Comparison of ENCODE assay signal across 11 cellular contexts in genomic region chr6:4319992-4320683, GRCh38.
DNase-seq lines count a peak whose midpoint lies in the region; ATAC-seq and TF ChIP-seq lines count a peak whose summit lies in the region.
"Had no signal": no experiment of that assay in that cellular context is flagged by ENCODE, and none has a peak within 500 bp of the region (broad histone marks: within the 10 kb centered on the region; RNA-seq: fewer than 3 reads in every experiment).

No MANE protein-coding gene starts in this region.

- no peaks in the 10 kb centered on the region for H3K9me3 Mint-ChIP-seq in activated CD8-positive, alpha-beta memory T cell treated with anti-CD3 and anti-CD28 coated beads, Interleukin-2, amount 10 ng/mL, durations not matched to agents 7 days and 5 days (ENCODE audit: low read depth)
- no peaks in the 10 kb centered on the region for H3K9me3 Mint-ChIP-seq in stimulated activated naive CD8-positive, alpha-beta T cell treated with anti-CD3 and anti-CD28 coated beads, Interleukin-15, amount 100 ng/mL, for 72 hours
- H3K9me3 Mint-ChIP-seq: activated T-helper 2 cell treated with anti-CD3 and anti-CD28 coated beads, Interferon-gamma antibody, Interleukin-2, Interleukin-4, amounts not matched to agents 10 μg/mL and 5 μg/mL and 100 μg/mL, durations not matched to agents 14 hours and 24 hours and 36 hours had no signal

- H3K27me3 ChIP-seq in SJSA1 (replicated peaks) (no peaks in the 10 kb centered on the region), gastroesophageal sphincter (no peaks in the 10 kb centered on the region)
- H3K27me3 ChIP-seq: tibial nerve had no signal

- no peaks in the 10 kb centered on the region for H3K36me3 Mint-ChIP-seq in activated CD8-positive, alpha-beta memory T cell treated with anti-CD3 and anti-CD28 coated beads, Interleukin-2, amount 10 ng/mL, durations not matched to agents 7 days and 5 days

- H3K27ac ChIP-seq in SJSA1 = peak overlapping the region; percentile 60
- peak overlapping the region in 3 of 4 donors; percentile 29 to 59 (median 48) for H3K27ac ChIP-seq in gastroesophageal sphincter
- H3K27ac ChIP-seq: tibial nerve had no signal

- H3K36me3 ChIP-seq in SJSA1 (no peaks in the 10 kb centered on the region), gastroesophageal sphincter (no peaks in the 10 kb centered on the region)
- H3K36me3 ChIP-seq: tibial nerve had no signal

- no peak for TF ChIP-seq CTCF in gastroesophageal sphincter (IDR thresholded peaks at IDR 0.05)

- TF ChIP-seq POLR2A in gastroesophageal sphincter (IDR thresholded peaks at IDR 0.05) = no peak

- H3K4me1 Mint-ChIP-seq in activated CD8-positive, alpha-beta memory T cell treated with anti-CD3 and anti-CD28 coated beads, Interleukin-2, amount 10 ng/mL, durations not matched to agents 7 days and 5 days = no peaks in the 10 kb centered on the region
- no peaks in the 10 kb centered on the region for H3K4me1 Mint-ChIP-seq in stimulated activated naive CD8-positive, alpha-beta T cell treated with anti-CD3 and anti-CD28 coated beads, Interleukin-15, amount 100 ng/mL, for 72 hours

- ATAC-seq in gastroesophageal sphincter (no peak), GM21528 (IDR thresholded peaks at IDR 0.05; ENCODE audit: low FRiP score, unreplicated experiment) (no peak)
- no peak for ATAC-seq in activated CD8-positive, alpha-beta memory T cell treated with anti-CD3 and anti-CD28 coated beads, Interleukin-2, amount 10 ng/mL, durations not matched to agents 7 days and 5 days
- no peak for ATAC-seq in stimulated activated naive CD8-positive, alpha-beta T cell treated with anti-CD3 and anti-CD28 coated beads, Interleukin-15, amount 100 ng/mL, for 72 hours

- CTCF ChIA-PET in activated CD8-positive, alpha-beta memory T cell treated with anti-CD3 and anti-CD28 coated beads, Interleukin-2, amount 10 ng/mL, durations not matched to agents 7 days and 5 days (lab: Charles Lee) = no interaction called here

- H3K4me1 ChIP-seq in SJSA1 (replicated peaks) = peaks cover 30% of the 10 kb centered on the region
- H3K4me1 ChIP-seq in gastroesophageal sphincter = peaks cover 0 to 33% (median 7%) of the 10 kb centered on the region in 3 donors

- H3K27ac Mint-ChIP-seq in activated CD8-positive, alpha-beta memory T cell treated with anti-CD3 and anti-CD28 coated beads, Interleukin-2, amount 10 ng/mL, durations not matched to agents 7 days and 5 days = no peak overlapping the region
- no peak overlapping the region for H3K27ac Mint-ChIP-seq in stimulated activated naive CD8-positive, alpha-beta T cell treated with anti-CD3 and anti-CD28 coated beads, Interleukin-15, amount 100 ng/mL, for 72 hours
- H3K27ac Mint-ChIP-seq: activated T-helper 2 cell treated with anti-CD3 and anti-CD28 coated beads, Interferon-gamma antibody, Interleukin-2, Interleukin-4, amounts not matched to agents 10 μg/mL and 5 μg/mL and 100 μg/mL, durations not matched to agents 14 hours and 24 hours and 36 hours had no signal

- DNase-seq in H4 (ENCODE audit: low spot score) (peak; percentile 53), SJSA1 (ENCODE audit: low read depth in 1 of 2, low spot score in 2 of 2) (no peak), skeletal muscle cell (ENCODE audit: low read depth) (peak; percentile 40), HPDE6-E6E7 (ENCODE audit: extremely low spot score) (no peak)
- DNase-seq in activated CD8-positive, alpha-beta memory T cell treated with anti-CD3 and anti-CD28 coated beads, Interleukin-2, amount 10 ng/mL, durations not matched to agents 7 days and 5 days = no peak
- no peak for DNase-seq in stimulated activated naive CD8-positive, alpha-beta T cell treated with anti-CD3 and anti-CD28 coated beads, Interleukin-15, amount 100 ng/mL, for 72 hours
- DNase-seq: head of caudate nucleus had no signal

- TF ChIP-seq EP300 in gastroesophageal sphincter (IDR thresholded peaks at IDR 0.05) = no peak

- no peak overlapping the region for H3K4me3 Mint-ChIP-seq in activated CD8-positive, alpha-beta memory T cell treated with anti-CD3 and anti-CD28 coated beads, Interleukin-2, amount 10 ng/mL, durations not matched to agents 7 days and 5 days
- no peak overlapping the region for H3K4me3 Mint-ChIP-seq in stimulated activated naive CD8-positive, alpha-beta T cell treated with anti-CD3 and anti-CD28 coated beads, Interleukin-15, amount 100 ng/mL, for 72 hours

- no peaks in the 10 kb centered on the region for H3K9me3 ChIP-seq in SJSA1 (replicated peaks)
- no peaks in the 10 kb centered on the region for H3K9me3 ChIP-seq in gastroesophageal sphincter
- H3K9me3 ChIP-seq: tibial nerve had no signal

- WGBS in gastroesophageal sphincter (ENCODE audit: low coverage in 1 of 2), 2 donors = 46 to 61% methylated on average over 2 to 4 of the region's 4 CpGs

- H3K27me3 Mint-ChIP-seq in activated CD8-positive, alpha-beta memory T cell treated with anti-CD3 and anti-CD28 coated beads, Interleukin-2, amount 10 ng/mL, durations not matched to agents 7 days and 5 days = peaks cover 13% of the 10 kb centered on the region
- peaks cover 54% of the 10 kb centered on the region for H3K27me3 Mint-ChIP-seq in stimulated activated naive CD8-positive, alpha-beta T cell treated with anti-CD3 and anti-CD28 coated beads, Interleukin-15, amount 100 ng/mL, for 72 hours

- H3K4me3 ChIP-seq in SJSA1 (no peak overlapping the region), gastroesophageal sphincter (no peak overlapping the region), skeletal muscle cell (ENCODE audit: low read depth, low read length) (no peak overlapping the region)
- H3K4me3 ChIP-seq: tibial nerve had no signal

Comparison
In these comparisons a context has a peak if more than half of its experiments do, and no peak if none do; other contexts are left out.
1. DNase-seq: peak in H4 (single experiment) and skeletal muscle cell (single experiment); none in SJSA1 (0 of 2), HPDE6-E6E7 (single experiment), activated CD8-positive, alpha-beta memory T cell treated with anti-CD3 and anti-CD28 coated beads, Interleukin-2, amount 10 ng/mL, durations not matched to agents 7 days and 5 days (single experiment) and stimulated activated naive CD8-positive, alpha-beta T cell treated with anti-CD3 and anti-CD28 coated beads, Interleukin-15, amount 100 ng/mL, for 72 hours (0 of 2).